In genomic region chr1:200112308-200112707, GRCh38 we compare ENCODE assay signal across 17 cellular contexts.
"Had no signal": no experiment of that assay in that cellular context is flagged by ENCODE, and none has a peak within 500 bp of the region (broad histone marks: within the 10 kb centered on the region; RNA-seq: fewer than 3 reads in every experiment).

No MANE protein-coding gene starts in this region.

- H3K4me3 ChIP-seq: coronary artery, dorsolateral prefrontal cortex, esophagus muscularis mucosa, gastroesophageal sphincter, heart left ventricle, left lung, lower lobe of right lung, mucosa of descending colon had no signal

- H3K9me3 ChIP-seq: esophagus muscularis mucosa, gastroesophageal sphincter, heart left ventricle, left lung, lower lobe of right lung, mucosa of descending colon had no signal

- H3K27ac ChIP-seq: coronary artery, dorsolateral prefrontal cortex, esophagus muscularis mucosa, foreskin keratinocyte, gastroesophageal sphincter, heart left ventricle, left lung, lower lobe of right lung had no signal

- H3K4me1 ChIP-seq: esophagus muscularis mucosa, foreskin keratinocyte, gastroesophageal sphincter, heart left ventricle, left lung, lower lobe of right lung had no signal

- DNase-seq: dermis blood vessel endothelial cell; dorsolateral prefrontal cortex; effector CD4-positive, alpha-beta T cell; effector memory CD4-positive, alpha-beta T cell; foreskin keratinocyte; heart left ventricle; hippocampal formation; left cardiac atrium; left lung; left ventricle myocardium superior; lower lobe of right lung; mesenchymal stem cell; mucosa of descending colon; naive B cell had no signal

- ATAC-seq: foreskin keratinocyte, gastroesophageal sphincter, heart left ventricle, left cardiac atrium, left lung, left ventricle myocardium superior, lower lobe of right lung had no signal

- H3K27me3 ChIP-seq: esophagus muscularis mucosa, gastroesophageal sphincter, heart left ventricle, left lung had no signal

- H3K36me3 ChIP-seq: esophagus muscularis mucosa, gastroesophageal sphincter, heart left ventricle, left lung, lower lobe of right lung had no signal
